Comparison of ENCODE assay signal across 26 cellular contexts in genomic region chr16:19751478-19751877, GRCh38. TPM values are rescaled to one million over a fixed set of nuclear protein-coding genes. Genes with fewer than 3 reads are reported as not detected.
DNase-seq lines count a peak whose midpoint lies in the region; FAIRE-seq and TF ChIP-seq lines count a peak whose summit lies in the region.
"Had no signal": no experiment of that assay in that cellular context is flagged by ENCODE, and none has a peak within 500 bp of the region (broad histone marks: within the 10 kb centered on the region; RNA-seq: fewer than 3 reads in every experiment).

No MANE protein-coding gene starts in this region.

- H3K9me3 Mint-ChIP-seq in MCF 10A (ENCODE audit: unreplicated experiment): no peaks in the 10 kb centered on the region
- H3K9me3 Mint-ChIP-seq: CD4-positive, CD25-positive, alpha-beta regulatory T cell; GM23338; HFFc6 had no signal

- TF ChIP-seq POLR2A in breast epithelium (IDR thresholded peaks at IDR 0.05) (no peak), thyroid gland (IDR thresholded peaks at IDR 0.05) (no peak)

- CTCF ChIA-PET in MCF 10A (lab: Yijun Ruan, JAX): interaction anchor here (0.9 to 1.1 kb wide), 2 partner anchors 11 to 71 kb away, joined by 3 to 4 read pairs; no protein-coding TSS in a partner anchor

- H3K27ac ChIP-seq in breast epithelium (peak overlapping the region; percentile 27 to 40), SJCRH30 (peak overlapping the region; percentile 32), thyroid gland (peak overlapping the region; percentile 69 to 85 (median 72))
- H3K27ac ChIP-seq: BLaER1 had no signal

- H3K27ac Mint-ChIP-seq in MCF 10A (ENCODE audit: low read depth, unreplicated experiment): no peak overlapping the region
- H3K27ac Mint-ChIP-seq: CD4-positive, CD25-positive, alpha-beta regulatory T cell; GM23338; HFFc6 had no signal

- H3K9me3 ChIP-seq in breast epithelium (no peaks in the 10 kb centered on the region), SJCRH30 (replicated peaks) (no peaks in the 10 kb centered on the region), thyroid gland (no peaks in the 10 kb centered on the region)
- H3K9me3 ChIP-seq: BLaER1, HAP-1 had no signal

- DNase-seq in breast epithelium (ENCODE audit: low spot score in 2 of 2): no peak
- no peak for DNase-seq in MCF 10A (ENCODE audit: unreplicated experiment)
- DNase-seq in SJCRH30: peak; percentile 51 to 71
- peak; percentile 34 for DNase-seq in myocyte (ENCODE audit: low read depth)
- no peak for DNase-seq in thyroid gland
- no peak for DNase-seq in GM19239 (ENCODE audit: insufficient read length, low spot score)
- no peak for DNase-seq in NOMO-1 treated with dmso at 0.1 percent for 144 hours (lab: John Stamatoyannopoulos, UW; ENCODE audit: unreplicated experiment)
- DNase-seq: CD4-positive, CD25-positive, alpha-beta regulatory T cell; DMS79; EL; GDM1; HFFc6; IMR-90; KG1; MM.1S; NCI-H2029; NCI-H446; NCI-H524 treated with DMSO at 0.1 percent for 48 hours; NCI-H774; Right ventricle myocardium superior; RPMI8226 had no signal

- peaks cover 6% of the 10 kb centered on the region for H3K36me3 Mint-ChIP-seq in MCF 10A (ENCODE audit: insufficient read depth, unreplicated experiment)
- H3K36me3 Mint-ChIP-seq: CD4-positive, CD25-positive, alpha-beta regulatory T cell had no signal

- H3K4me3 ChIP-seq in breast epithelium (no peak overlapping the region), SJCRH30 (no peak overlapping the region), thyroid gland (replicated peaks in 1 of 3) (no peak overlapping the region)
- H3K4me3 ChIP-seq: BLaER1, GM12878, GM23338, HAP-1 had no signal

- BruUV-seq in MCF 10A (replicated peaks; lab: Mats Ljungman, UMichigan): no TSS peak

- H3K36me3 ChIP-seq in breast epithelium (no peaks in the 10 kb centered on the region), SJCRH30 (no peaks in the 10 kb centered on the region), thyroid gland (no peaks in the 10 kb centered on the region)
- H3K36me3 ChIP-seq: BLaER1, HAP-1 had no signal

- H3K27me3 ChIP-seq in breast epithelium: no peaks in the 10 kb centered on the region
- no peaks in the 10 kb centered on the region for H3K27me3 ChIP-seq in SJCRH30
- H3K27me3 ChIP-seq in thyroid gland: no peaks in the 10 kb centered on the region
- H3K27me3 ChIP-seq: BLaER1 had no signal

- intact Hi-C loops in breast epithelium (cut with DNase I; ENCODE audit: low total_unique reads): no loop called here
- intact Hi-C loops in MCF 10A (cut with micrococcal nuclease): no loop called here
- intact Hi-C loops in thyroid gland (cut with DNase I): no loop called here

- no peak for FAIRE-seq in GM19239 (lab: Jason Lieb, UNC)
- FAIRE-seq: A204.1, GM12878 had no signal

- TF ChIP-seq CTCF in breast epithelium (IDR thresholded peaks at IDR 0.05): no peak
- no peak for TF ChIP-seq CTCF in MCF 10A (IDR thresholded peaks at IDR 0.05; ENCODE audit: unreplicated experiment)
- TF ChIP-seq CTCF in thyroid gland (IDR thresholded peaks at IDR 0.05): no peak

- WGBS in thyroid gland, 2 donors: 55 to 69% methylated on average over 2 of the region's 2 CpGs

- no peak overlapping the region for H3K4me3 Mint-ChIP-seq in MCF 10A (ENCODE audit: unreplicated experiment)
- H3K4me3 Mint-ChIP-seq: CD4-positive, CD25-positive, alpha-beta regulatory T cell; GM23338; HFFc6 had no signal

- POLR2A ChIA-PET in MCF 10A (lab: Yijun Ruan, JAX): no interaction called here

- H3K4me1 Mint-ChIP-seq in MCF 10A (ENCODE audit: insufficient read depth, unreplicated experiment): no peaks in the 10 kb centered on the region
- H3K4me1 Mint-ChIP-seq: CD4-positive, CD25-positive, alpha-beta regulatory T cell; GM23338 had no signal

- H3K4me1 ChIP-seq in breast epithelium: peaks cover 0 to 10% of the 10 kb centered on the region in 2 donors
- peaks cover 22% of the 10 kb centered on the region for H3K4me1 ChIP-seq in SJCRH30
- peaks cover 36 to 52% of the 10 kb centered on the region in 2 donors for H3K4me1 ChIP-seq in thyroid gland
- H3K4me1 ChIP-seq: BLaER1 had no signal

- no peaks in the 10 kb centered on the region for H3K27me3 Mint-ChIP-seq in MCF 10A (ENCODE audit: insufficient read depth, unreplicated experiment)

RNA-seq across cellular contexts. Expression of gene IQCK, which starts 33.4 kb away (rescaled TPM):
- total RNA-seq in breast epithelium (10 to 100 TPM; 25.9 to 63.8 (median 34.7) TPM), MCF 10A (2022) (5.9 and 8.4 TPM in 2 replicates), myocyte (24.6 and 26.3 TPM in 2 replicates), thyroid gland (100 to 1,000 TPM in 1 of 4 donors, 10 to 100 TPM in 3; 49.7 to 103 (median 94.2) TPM)
- 2.6 and 3.0 TPM in 2 replicates for total RNA-seq in SJCRH30 (2014; rRNA removed; shearing (Covaris generic))
- 11.7 TPM for polyA plus RNA-seq in myocyte (2012)

RNA-seq across cellular contexts. Expression of gene KNOP1, which starts 33.5 kb away (rescaled TPM):
- total RNA-seq in breast epithelium (10 to 100 TPM; 12.3 to 15.4 (median 13.0) TPM), MCF 10A (2022) (22.3 and 24.5 TPM in 2 replicates), myocyte (22.1 and 22.6 TPM in 2 replicates), thyroid gland (10 to 100 TPM in 3 of 4 donors, 1 to 10 TPM in 1; 8.9 to 11.5 (median 10.5) TPM)
- total RNA-seq in SJCRH30 (2014; rRNA removed; shearing (Covaris generic)): 26.0 and 30.6 TPM in 2 replicates
- 25.2 TPM for polyA plus RNA-seq in myocyte (2012)

Comparison
In these comparisons a context has a peak if more than half of its experiments do, and no peak if none do; other contexts are left out.
1. DNase-seq: peak in SJCRH30 (2 of 2) and myocyte (single experiment); none in breast epithelium (0 of 2), MCF 10A (single experiment), thyroid gland (0 of 2), GM19239 (single experiment) and NOMO-1 treated with dmso at 0.1 percent for 144 hours (single experiment).
2. Peak in every context shown above with its lines, with median percentiles within 50 percentile points of each other: H3K27ac ChIP-seq.